Comparison of ENCODE assay signal across 8 cellular contexts in genomic region chr1:205749826-205750682, GRCh38. TPM values are rescaled to one million over a fixed set of nuclear protein-coding genes. Genes with fewer than 3 reads are reported as not detected.
DNase-seq lines count a peak whose midpoint lies in the region; ATAC-seq and TF ChIP-seq lines count a peak whose summit lies in the region.

NUCKS1 (minus strand) TSS chr1:205750182; CDS start chr1:205749973, 209 bp downstream.

- peak; percentile 100 for DNase-seq in EH (ENCODE audit: low read depth)
- peak; percentile 98 for DNase-seq in H4 (ENCODE audit: low spot score)
- DNase-seq in LoVo (ENCODE audit: low spot score), result peak; percentile 96
- peak; percentile 98 for DNase-seq in RWPE2 (ENCODE audit: low spot score)
- peak; percentile 96 for DNase-seq in activated T-helper 2 cell treated with anti-CD3 and anti-CD28 coated beads, Interferon-gamma antibody, Interleukin-2, Interleukin-4, amounts not matched to agents 10 μg/mL and 5 μg/mL and 100 μg/mL, durations not matched to agents 14 hours and 24 hours and 36 hours (ENCODE audit: low spot score)
- peak; percentile 99 for DNase-seq in fibroblast of mammary gland (ENCODE audit: low read depth)
- peak; percentile 84 to 100 (median 98) for DNase-seq in naive thymus-derived CD8-positive, alpha-beta T cell
- peak; percentile 90 to 97 (median 96) for DNase-seq in stimulated activated naive CD4-positive, alpha-beta T cell (lab: John Stamatoyannopoulos, UW)

- no peak for TF ChIP-seq CTCF in RWPE2 (IDR thresholded peaks at IDR 0.05; ENCODE audit: poor library complexity, severe bottlenecking)
- TF ChIP-seq CTCF in fibroblast of mammary gland (conservative IDR thresholded peaks at IDR 0.05; ENCODE audit: control insufficient read depth, insufficient read depth, low read depth, low read length), result peak; percentile 8

- H3K27ac Mint-ChIP-seq in activated T-helper 2 cell treated with anti-CD3 and anti-CD28 coated beads, Interferon-gamma antibody, Interleukin-2, Interleukin-4, amounts not matched to agents 10 μg/mL and 5 μg/mL and 100 μg/mL, durations not matched to agents 14 hours and 24 hours and 36 hours, result peak within 1 kb of the TSS; percentile 98
- peak within 1 kb of the TSS; percentile 97 to 99 (median 98) for H3K27ac Mint-ChIP-seq in naive thymus-derived CD8-positive, alpha-beta T cell

- peaks cover 37% of the 10 kb centered on the region for H3K36me3 Mint-ChIP-seq in activated T-helper 2 cell treated with anti-CD3 and anti-CD28 coated beads, Interferon-gamma antibody, Interleukin-2, Interleukin-4, amounts not matched to agents 10 μg/mL and 5 μg/mL and 100 μg/mL, durations not matched to agents 14 hours and 24 hours and 36 hours (ENCODE audit: low read depth)
- H3K36me3 Mint-ChIP-seq in naive thymus-derived CD8-positive, alpha-beta T cell, result peaks cover 2 to 13% (median 5%) of the 10 kb centered on the region in 3 donors

- H3K36me3 ChIP-seq in RWPE2 (ENCODE audit: low read depth), result peaks cover 39% of the 10 kb centered on the region

- peaks cover 3% of the 10 kb centered on the region for H3K27me3 Mint-ChIP-seq in activated T-helper 2 cell treated with anti-CD3 and anti-CD28 coated beads, Interferon-gamma antibody, Interleukin-2, Interleukin-4, amounts not matched to agents 10 μg/mL and 5 μg/mL and 100 μg/mL, durations not matched to agents 14 hours and 24 hours and 36 hours (ENCODE audit: low read depth)
- peaks cover 0 to 4% (median 0%) of the 10 kb centered on the region in 5 donors for H3K27me3 Mint-ChIP-seq in naive thymus-derived CD8-positive, alpha-beta T cell

- intact Hi-C loops in activated T-helper 2 cell treated with anti-CD3 and anti-CD28 coated beads, Interferon-gamma antibody, Interleukin-2, Interleukin-4, amounts not matched to agents 10 μg/mL and 5 μg/mL and 100 μg/mL, durations not matched to agents 14 hours and 24 hours and 36 hours (cut with micrococcal nuclease), result loop anchor here (1.0 to 2.0 kb wide), 5 partner anchors 22 to 119 kb away; partner anchors contain the start of gene SLC41A1

- peaks cover 39% of the 10 kb centered on the region for H3K4me1 Mint-ChIP-seq in activated T-helper 2 cell treated with anti-CD3 and anti-CD28 coated beads, Interferon-gamma antibody, Interleukin-2, Interleukin-4, amounts not matched to agents 10 μg/mL and 5 μg/mL and 100 μg/mL, durations not matched to agents 14 hours and 24 hours and 36 hours (ENCODE audit: low read depth)
- peaks cover 18 to 43% (median 39%) of the 10 kb centered on the region in 4 donors for H3K4me1 Mint-ChIP-seq in naive thymus-derived CD8-positive, alpha-beta T cell

- no peaks in the 10 kb centered on the region for H3K9me3 ChIP-seq in RWPE2 (ENCODE audit: severe bottlenecking)

- H3K4me3 ChIP-seq in RWPE2 (ENCODE audit: severe bottlenecking) (peak within 1 kb of the TSS; percentile 74), fibroblast of mammary gland (ENCODE audit: control insufficient read depth, low read depth, low read length) (peak within 1 kb of the TSS; percentile 81)

- H3K4me3 Mint-ChIP-seq in activated T-helper 2 cell treated with anti-CD3 and anti-CD28 coated beads, Interferon-gamma antibody, Interleukin-2, Interleukin-4, amounts not matched to agents 10 μg/mL and 5 μg/mL and 100 μg/mL, durations not matched to agents 14 hours and 24 hours and 36 hours (ENCODE audit: low read depth), result peak within 1 kb of the TSS; percentile 99
- peak within 1 kb of the TSS; percentile 94 to 99 (median 97) for H3K4me3 Mint-ChIP-seq in naive thymus-derived CD8-positive, alpha-beta T cell

- ATAC-seq in RWPE2 (ENCODE audit: low read depth), result peak; percentile 86
- peak; percentile 80 to 83 for ATAC-seq in naive thymus-derived CD8-positive, alpha-beta T cell

- peaks cover 19% of the 10 kb centered on the region for H3K4me1 ChIP-seq in RWPE2 (ENCODE audit: insufficient read depth, poor library complexity, severe bottlenecking)

- POLR2A ChIA-PET in naive thymus-derived CD8-positive, alpha-beta T cell (lab: Charles Lee), result interaction anchor here (0.6 to 4.0 kb wide), 25 partner anchors 8 to 628 kb away, joined by 3 to 84 read pairs (median 7); partner anchors contain the start of genes ELK4, RAB29, RBBP5 and SLC41A1

- H3K9me3 Mint-ChIP-seq in activated T-helper 2 cell treated with anti-CD3 and anti-CD28 coated beads, Interferon-gamma antibody, Interleukin-2, Interleukin-4, amounts not matched to agents 10 μg/mL and 5 μg/mL and 100 μg/mL, durations not matched to agents 14 hours and 24 hours and 36 hours, result no peaks in the 10 kb centered on the region
- H3K9me3 Mint-ChIP-seq in naive thymus-derived CD8-positive, alpha-beta T cell, result peaks cover 0 to 2% (median 0%) of the 10 kb centered on the region in 9 donors

- no peaks in the 10 kb centered on the region for H3K27me3 ChIP-seq in RWPE2 (ENCODE audit: insufficient read depth, poor library complexity, severe bottlenecking)

- H3K27ac ChIP-seq in RWPE2 (ENCODE audit: poor library complexity, severe bottlenecking), result peak within 1 kb of the TSS; percentile 92

RNA-seq across cellular contexts. Expression of gene NUCKS1, which starts in this region (rescaled TPM):
- total RNA-seq in H4 (2014; rRNA removed; shearing (Covaris generic)), result 179 and 195 TPM in 2 replicates
- 176 and 180 TPM in 2 replicates for total RNA-seq in activated T-helper 2 cell treated with anti-CD3 and anti-CD28 coated beads, Interferon-gamma antibody, Interleukin-2, Interleukin-4, amounts not matched to agents 10 μg/mL and 5 μg/mL and 100 μg/mL, durations not matched to agents 14 hours and 24 hours and 36 hours
- 100 to 1,000 TPM; 110 to 115 TPM for total RNA-seq in naive thymus-derived CD8-positive, alpha-beta T cell
- polyA plus RNA-seq in naive thymus-derived CD8-positive, alpha-beta T cell, result 10 to 100 TPM; 17.3 to 26.1 (median 18.6) TPM

Comparison
In these comparisons a context has a peak if more than half of its experiments do, and no peak if none do; other contexts are left out.
1. Peak in every context shown above with its lines: DNase-seq, ATAC-seq, H3K4me3 ChIP-seq and H3K27ac ChIP-seq.